13 cellular contexts compared by ENCODE assay signal in the genomic region with DNA sequence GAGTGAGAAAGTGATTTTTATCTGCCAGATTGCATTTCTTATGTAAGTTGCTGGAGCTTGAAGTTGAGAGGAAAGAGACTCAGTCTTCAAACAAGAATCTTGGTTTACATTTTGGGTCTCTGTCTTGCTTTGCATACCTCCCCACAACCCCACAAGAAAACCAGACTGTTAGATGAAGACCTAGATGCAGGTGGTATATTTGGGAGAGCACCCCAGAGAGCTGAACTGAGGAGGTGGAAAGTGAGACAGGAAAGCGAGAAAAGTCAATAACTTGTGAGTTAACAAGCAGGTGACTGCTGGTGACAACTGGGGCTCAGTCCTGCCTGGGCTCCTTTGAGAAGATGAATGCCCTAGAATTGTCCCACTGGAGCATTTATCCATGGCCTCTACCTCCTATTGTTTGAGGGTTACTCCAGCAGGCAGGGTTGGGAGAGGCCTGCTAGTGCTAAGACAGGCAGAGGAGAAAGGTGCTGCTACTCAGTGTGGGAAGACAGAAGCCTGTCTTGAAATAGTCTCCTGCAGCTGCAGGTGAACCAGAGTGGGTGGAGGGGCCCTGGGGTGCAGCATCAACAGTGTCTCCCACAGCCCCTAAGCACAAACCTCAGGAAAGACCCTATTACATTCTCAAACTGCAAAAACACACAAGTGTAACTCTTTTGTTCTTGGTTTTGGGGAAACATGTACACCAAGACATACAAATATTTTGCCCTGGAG. TPM values are rescaled to one million over a fixed set of nuclear protein-coding genes. Genes with fewer than 3 reads are reported as not detected.
DNase-seq lines count a peak whose midpoint lies in the region; ATAC-seq and TF ChIP-seq lines count a peak whose summit lies in the region.
"Had no signal": no experiment of that assay in that cellular context is flagged by ENCODE, and none has a peak within 500 bp of the region (broad histone marks: within the 10 kb centered on the region; RNA-seq: fewer than 3 reads in every experiment).

No MANE protein-coding gene starts in this region.

- peak overlapping the region; percentile 16 for H3K27ac ChIP-seq in rectal smooth muscle tissue (ENCODE audit: low read depth, low read length)
- no peak overlapping the region for H3K27ac ChIP-seq in upper lobe of right lung
- H3K27ac ChIP-seq: left ventricle myocardium inferior had no signal

- no peaks in the 10 kb centered on the region for H3K36me3 ChIP-seq in rectal smooth muscle tissue (ENCODE audit: control insufficient read depth, insufficient read depth, low read length)
- no peaks in the 10 kb centered on the region for H3K36me3 ChIP-seq in upper lobe of right lung
- H3K36me3 ChIP-seq: left ventricle myocardium inferior had no signal

- no peak for TF ChIP-seq CTCF in upper lobe of right lung (IDR thresholded peaks at IDR 0.05)

- H3K4me3 ChIP-seq in rectal smooth muscle tissue (ENCODE audit: low read length), result no peak overlapping the region
- no peak overlapping the region for H3K4me3 ChIP-seq in upper lobe of right lung
- H3K4me3 ChIP-seq: left ventricle myocardium inferior had no signal

- DNase-seq in upper lobe of right lung (no peak), superior temporal gyrus (ENCODE audit: extremely low spot score) (no peak), DMS153 (lab: John Stamatoyannopoulos, UW) (no peak)
- DNase-seq: activated CD8-positive, alpha-beta memory T cell treated with anti-CD3 and anti-CD28 coated beads, Interleukin-2, amount 50 U/mL, for 48 hours; amniotic stem cell; head of caudate nucleus; left ventricle myocardium inferior; stimulated activated CD8-positive, alpha-beta memory T cell treated with anti-CD3 and anti-CD28 coated beads, Interleukin-4, amount 100 ng/mL, for 48 hours had no signal

- H3K4me1 ChIP-seq in rectal smooth muscle tissue (ENCODE audit: control insufficient read depth, insufficient read depth, low read length) (peaks cover 8% of the 10 kb centered on the region), upper lobe of right lung (no peaks in the 10 kb centered on the region)
- H3K4me1 ChIP-seq: left ventricle myocardium inferior had no signal

- H3K27me3 ChIP-seq in rectal smooth muscle tissue (ENCODE audit: control insufficient read depth, insufficient read depth, low read length) (no peaks in the 10 kb centered on the region), upper lobe of right lung (no peaks in the 10 kb centered on the region)

- ATAC-seq in GM19035 (IDR thresholded peaks at IDR 0.05; ENCODE audit: unreplicated experiment) (peak; percentile 87), GM21723 (IDR thresholded peaks at IDR 0.05; ENCODE audit: unreplicated experiment) (peak; percentile 97), HG03103 (IDR thresholded peaks at IDR 0.05; ENCODE audit: low read depth, unreplicated experiment) (peak; percentile 83), upper lobe of right lung (no peak)

- intact Hi-C loops in upper lobe of right lung (cut with DNase I), result no loop called here

- H3K9me3 ChIP-seq in upper lobe of right lung, result no peaks in the 10 kb centered on the region

- H3K9ac ChIP-seq in rectal smooth muscle tissue (ENCODE audit: low read length), result no peak overlapping the region

RNA-seq across cellular contexts. Expression of a gene that starts 10.6 kb away (rescaled TPM):
- 0.67 TPM for total RNA-seq in upper lobe of right lung
- total RNA-seq: left ventricle myocardium inferior, LHCN-M2 had no signal
